In genomic region chr7:30241767-30242166, GRCh38 we compare ENCODE assay signal across 27 cellular contexts. TPM values are rescaled to one million over a fixed set of nuclear protein-coding genes. Genes with fewer than 3 reads are reported as not detected.
DNase-seq lines count a peak whose midpoint lies in the region; ATAC-seq, FAIRE-seq and TF ChIP-seq lines count a peak whose summit lies in the region.
"Had no signal": no experiment of that assay in that cellular context is flagged by ENCODE, and none has a peak within 500 bp of the region (broad histone marks: within the 10 kb centered on the region; RNA-seq: fewer than 3 reads in every experiment).

No MANE protein-coding gene starts in this region.

- no peak overlapping the region for H3K27ac Mint-ChIP-seq in activated T-helper 17 cell treated with anti-CD3 and anti-CD28 coated beads, Interleukin-2, amount 50 U/mL, for 72 hours
- H3K27ac Mint-ChIP-seq: activated naive CD4-positive, alpha-beta T cell treated with anti-CD3 and anti-CD28 coated beads for 36 hours; activated T-cell treated with anti-CD3 and anti-CD28 coated beads, Interleukin-2, amount 50 U/mL, for 24 hours; immature natural killer cell had no signal

- H3K9me3 ChIP-seq in GM12878 (replicated peaks; ENCODE audit: control insufficient read depth, insufficient read depth, low read length) (no peaks in the 10 kb centered on the region; the same call in 1 of the 3 replicates), MM.1S (replicated peaks; ENCODE audit: insufficient read depth, low read length) (no peaks in the 10 kb centered on the region)
- H3K9me3 ChIP-seq: A549, BE2C, lower lobe of right lung, psoas muscle, upper lobe of right lung had no signal

- H3K36me3 ChIP-seq in GM12878 (ENCODE audit: control insufficient read depth in 2 of 2, insufficient read depth in 2 of 2, low read length in 1 of 2) (no peaks in the 10 kb centered on the region), MM.1S (replicated peaks; ENCODE audit: insufficient read depth, low read length) (no peaks in the 10 kb centered on the region)
- H3K36me3 ChIP-seq: BE2C, lower lobe of right lung, upper lobe of right lung had no signal

- no peak for FAIRE-seq in GM12878 (lab: Jason Lieb, UNC)
- FAIRE-seq: A549 had no signal

- H3K4me1 Mint-ChIP-seq in activated T-helper 17 cell treated with anti-CD3 and anti-CD28 coated beads, Interleukin-2, amount 50 U/mL, for 72 hours = peaks cover 8% of the 10 kb centered on the region

- H3K27me3 ChIP-seq in GM12878 (replicated peaks in 1 of 2; ENCODE audit: control insufficient read depth in 2 of 2, insufficient read depth in 2 of 2, low read length in 1 of 2) (no peaks in the 10 kb centered on the region), MM.1S (replicated peaks; ENCODE audit: insufficient read depth, low read length) (no peaks in the 10 kb centered on the region)
- H3K27me3 ChIP-seq: BE2C, upper lobe of right lung had no signal

- intact Hi-C loops in GM12878 (cut with micrococcal nuclease; ENCODE audit: unreplicated experiment) = no loop called here

- SMC1A ChIA-PET in GM12878 (lab: Charles Lee; ENCODE audit: uncharacterized antibody, unreplicated experiment) = interaction anchor here (1.1 to 3.8 kb wide), 4 partner anchors 18 to 62 kb away, joined by 4 to 14 read pairs (median 8); no protein-coding TSS in a partner anchor

- peaks cover 7% of the 10 kb centered on the region for H3K27me3 Mint-ChIP-seq in activated T-helper 17 cell treated with anti-CD3 and anti-CD28 coated beads, Interleukin-2, amount 50 U/mL, for 72 hours

- H4K20me1 ChIP-seq in GM12878 (ENCODE audit: control insufficient read depth, insufficient read depth) = no peaks in the 10 kb centered on the region
- no peaks in the 10 kb centered on the region for H4K20me1 ChIP-seq in MM.1S (ENCODE audit: insufficient read depth, low read length)

- CTCF ChIA-PET in GM12878 (lab: Yijun Ruan, JAX) = interaction anchor here (0.6 to 3.5 kb wide), 3 partner anchors 33 to 48 kb away, joined by 3 to 12 read pairs (median 5); no protein-coding TSS in a partner anchor

- no peak overlapping the region for H3K4me3 Mint-ChIP-seq in activated T-helper 17 cell treated with anti-CD3 and anti-CD28 coated beads, Interleukin-2, amount 50 U/mL, for 72 hours
- H3K4me3 Mint-ChIP-seq: activated naive CD4-positive, alpha-beta T cell treated with anti-CD3 and anti-CD28 coated beads for 36 hours; activated T-cell treated with anti-CD3 and anti-CD28 coated beads, Interleukin-2, amount 50 U/mL, for 24 hours; H9; immature natural killer cell had no signal

- in situ Hi-C loops in GM12878 (cut with MboI) = no loop called here

- no peak for TF ChIP-seq RAD21 in GM12878 (IDR thresholded peaks at IDR 0.05; ENCODE audit: insufficient read depth, low read depth, low read length)

- ATAC-seq in HG02610 (IDR thresholded peaks at IDR 0.05; ENCODE audit: unreplicated experiment) = peak; percentile 23
- no peak for ATAC-seq in GM12878
- no peak for ATAC-seq in activated T-helper 17 cell treated with anti-CD3 and anti-CD28 coated beads, Interleukin-2, amount 50 U/mL, for 72 hours (replicated peaks)
- ATAC-seq: A549, lower lobe of right lung, psoas muscle, upper lobe of right lung had no signal

- H3K36me3 Mint-ChIP-seq in activated T-helper 17 cell treated with anti-CD3 and anti-CD28 coated beads, Interleukin-2, amount 50 U/mL, for 72 hours (ENCODE audit: low read depth) = no peaks in the 10 kb centered on the region

- TF ChIP-seq EP300 in GM12878 (IDR thresholded peaks at IDR 0.05; ENCODE audit: borderline replicate concordance in 1 of 2, control insufficient read depth in 1 of 2, low read depth in 2 of 2, low read length in 2 of 2) = no peak

- no peak for TF ChIP-seq POLR2A in GM12878 (IDR thresholded peaks at IDR 0.05; ENCODE audit: low read depth, low read length)

- H3K27ac ChIP-seq in GM12878 (ENCODE audit: control insufficient read depth, insufficient read depth) = no peak overlapping the region
- no peak overlapping the region for H3K27ac ChIP-seq in MM.1S (ENCODE audit: low read length)
- H3K27ac ChIP-seq: A549, lower lobe of right lung, psoas muscle, upper lobe of right lung had no signal

- no peaks in the 10 kb centered on the region for H3K9me3 Mint-ChIP-seq in activated T-helper 17 cell treated with anti-CD3 and anti-CD28 coated beads, Interleukin-2, amount 50 U/mL, for 72 hours
- H3K9me3 Mint-ChIP-seq: activated naive CD4-positive, alpha-beta T cell treated with anti-CD3 and anti-CD28 coated beads for 36 hours; activated T-cell treated with anti-CD3 and anti-CD28 coated beads, Interleukin-2, amount 50 U/mL, for 24 hours; H9; immature natural killer cell had no signal

- RAD21 ChIA-PET in GM12878 (lab: Charles Lee; ENCODE audit: unreplicated experiment) = interaction anchor here (3.1 kb wide), 1 partner anchor 33 kb away, joined by 17 read pairs; no protein-coding TSS in a partner anchor

- H3K4me1 ChIP-seq in GM12878 (ENCODE audit: control insufficient read depth, insufficient read depth, low read length) = peaks cover 27% of the 10 kb centered on the region
- peaks cover 41% of the 10 kb centered on the region for H3K4me1 ChIP-seq in MM.1S (ENCODE audit: low read length)
- H3K4me1 ChIP-seq: BE2C had no signal

- H3K9ac ChIP-seq in GM12878 (ENCODE audit: control insufficient read depth, insufficient read depth, low read length) (no peak overlapping the region), MM.1S (ENCODE audit: low read length) (no peak overlapping the region)

- peaks cover 25% of the 10 kb centered on the region for H3F3A ChIP-seq in MM.1S (ENCODE audit: insufficient read depth, low read length)

- POLR2A ChIA-PET in GM12878 (lab: Charles Lee) = no interaction called here

- no peaks in the 10 kb centered on the region for H3K9me2 ChIP-seq in MM.1S (replicated peaks; ENCODE audit: insufficient read depth, low read length)

- DNase-seq in ELR (ENCODE audit: low read depth) (peak; percentile 45), NCI-H226 (peak; percentile 72), GM12878 (ENCODE audit: low read depth, low spot score) (no peak), GM20000 (ENCODE audit: low spot score) (no peak), LoVo (ENCODE audit: low spot score) (no peak), MM.1S (no peak)
- DNase-seq: activated CD4-positive, alpha-beta T cell treated with anti-CD3 and anti-CD28 coated beads for 1 hour; activated naive CD4-positive, alpha-beta T cell treated with anti-CD3 and anti-CD28 coated beads for 36 hours; activated T-cell treated with anti-CD3 and anti-CD28 coated beads, Interleukin-2, amount 50 U/mL, for 24 hours; amygdala; BE2C; central memory CD4-positive, alpha-beta T cell; dermis blood vessel endothelial cell; DMS79 treated with DMSO at 0.1 percent for 48 hours; H9; immature natural killer cell; lower lobe of right lung; NCI-H1417; NCI-H2107; NCI-H510A; psoas muscle; substantia nigra; T1000; upper lobe of right lung had no signal

- H3K4me2 ChIP-seq in GM12878 (ENCODE audit: control insufficient read depth, insufficient read depth) = no peak overlapping the region
- H3K4me2 ChIP-seq in MM.1S (ENCODE audit: low read depth, low read length) = no peak overlapping the region
- H3K4me2 ChIP-seq: A549 had no signal

- 93% methylated on average over 2 of the region's 2 CpGs for WGBS in GM12878 (ENCODE audit: insufficient coverage, insufficient replicate concordance, low lambda C conversion rate, missing lambda C conversion rate)

- H3K4me3 ChIP-seq in GM12878 = no peak overlapping the region
- H3K4me3 ChIP-seq in MM.1S (ENCODE audit: low read length) = no peak overlapping the region
- H3K4me3 ChIP-seq: A549, lower lobe of right lung, psoas muscle, upper lobe of right lung had no signal

- H3K79me2 ChIP-seq in GM12878 (ENCODE audit: control insufficient read depth, insufficient read depth, low read length) (no peaks in the 10 kb centered on the region), MM.1S (ENCODE audit: low read length) (no peaks in the 10 kb centered on the region)

- TF ChIP-seq CTCF in GM12878 (IDR thresholded peaks at IDR 0.05 in 2 of 3, conservative IDR thresholded peaks at IDR 0.05 in 1 of 3; ENCODE audit: control insufficient read depth in 2 of 3, extremely low read depth in 1 of 3, insufficient read depth in 1 of 3, low read depth in 3 of 3, low read length in 3 of 3) (no peak), GM20000 (IDR thresholded peaks at IDR 0.05; ENCODE audit: extremely low read depth, missing control alignments) (no peak), MM.1S (IDR thresholded peaks at IDR 0.05; ENCODE audit: low read length) (no peak)

- BruUV-seq in GM12878 (replicated peaks; lab: Mats Ljungman, UMichigan) = no TSS peak

- H2AFZ ChIP-seq in GM12878 (ENCODE audit: control insufficient read depth, low read depth, low read length) (no peak overlapping the region), MM.1S (ENCODE audit: low read length) (no peak overlapping the region)

TF ChIP-seq in GM12878, 131 proteins besides CTCF, POLR2A, EP300 and RAD21:
- no peak for TF ChIP-seq KDM1A (IDR thresholded peaks at IDR 0.05; ENCODE audit: borderline replicate concordance)
- no peak for TF ChIP-seq HDAC6 (IDR thresholded peaks at IDR 0.05; ENCODE audit: unreplicated experiment)
- 0 out of 2 replicates have a peak, but pooled peaks have one; percentile 25 for TF ChIP-seq RUNX3 (IDR thresholded peaks at IDR 0.05; ENCODE audit: low read length)

RNA-seq across cellular contexts. Expression of gene ZNRF2, which starts 42.6 kb away (rescaled TPM):
- 35.6 and 39.6 TPM in 2 replicates for total RNA-seq in GM12878 (2013; cell fraction: nucleolus; rRNA removed)
- 20.1 and 20.4 TPM in 2 replicates for total RNA-seq in GM12878 (2014; rRNA removed)
- total RNA-seq in GM12878 (2014; rRNA removed; fragmentation: Illumina TruSeq; extraction: Trizol) = 10.2 and 11.8 TPM in 2 replicates
- total RNA-seq in GM12878 (2021) = 16.1 and 16.8 TPM in 2 replicates
- polyA plus RNA-seq in GM12878 (2011; ENCODE audit: low read depth) = 2.0 TPM
- 9.3 and 15.3 TPM in 2 replicates for polyA plus RNA-seq in GM12878 (2011; rRNA removed)
- 3.2 and 3.8 TPM in 2 replicates for polyA plus RNA-seq in GM12878 (2011; cell fraction: cytosol; rRNA removed)
- polyA plus RNA-seq in GM12878 (2011; cell fraction: nucleus; rRNA removed) = 4.7 and 4.9 TPM in 2 replicates
- polyA plus RNA-seq in GM12878 (2012) = 5.0 and 5.9 TPM in 2 replicates
- 10.5 and 12.9 TPM in 2 replicates for polyA plus RNA-seq in GM12878 (2014; fragmentation: Illumina TruSeq; extraction: Trizol)
- 1 to 10 TPM; 3.1 to 4.0 TPM for polyA plus RNA-seq in GM12878 (2014; fragmentation: Nextera tagmentation; extraction: Ambion mirVana)
- polyA plus RNA-seq in GM12878 (2014; rRNA removed) = 9.6 and 9.7 TPM in 2 replicates
- polyA plus RNA-seq in GM12878 (2016; fragmentation: Nextera tagmentation; extraction: Ambion mirVana) = 1 to 10 TPM; 1.2 to 1.6 TPM
- polyA minus RNA-seq in GM12878 (2011; rRNA and poly(A)+ RNA removed) = 5.7 and 8.9 TPM in 2 replicates
- polyA minus RNA-seq in GM12878 (2011; cell fraction: cytosol; rRNA and poly(A)+ RNA removed) = 4.8 and 4.9 TPM in 2 replicates
- 19.3 and 41.0 TPM in 2 replicates for polyA minus RNA-seq in GM12878 (2011; cell fraction: nucleus; rRNA and poly(A)+ RNA removed)
- 1 to 10 TPM; 6.7 to 9.8 TPM for total RNA-seq in activated T-helper 17 cell treated with anti-CD3 and anti-CD28 coated beads, Interleukin-2, amount 50 U/mL, for 72 hours

Comparison
In these comparisons a context has a peak if more than half of its experiments do, and no peak if none do; other contexts are left out.
1. DNase-seq: peak in ELR (single experiment) and NCI-H226 (single experiment); none in GM12878 (single experiment), GM20000 (single experiment), LoVo (single experiment) and MM.1S (single experiment).